2 cellular contexts compared by ENCODE assay signal in the genomic region with DNA sequence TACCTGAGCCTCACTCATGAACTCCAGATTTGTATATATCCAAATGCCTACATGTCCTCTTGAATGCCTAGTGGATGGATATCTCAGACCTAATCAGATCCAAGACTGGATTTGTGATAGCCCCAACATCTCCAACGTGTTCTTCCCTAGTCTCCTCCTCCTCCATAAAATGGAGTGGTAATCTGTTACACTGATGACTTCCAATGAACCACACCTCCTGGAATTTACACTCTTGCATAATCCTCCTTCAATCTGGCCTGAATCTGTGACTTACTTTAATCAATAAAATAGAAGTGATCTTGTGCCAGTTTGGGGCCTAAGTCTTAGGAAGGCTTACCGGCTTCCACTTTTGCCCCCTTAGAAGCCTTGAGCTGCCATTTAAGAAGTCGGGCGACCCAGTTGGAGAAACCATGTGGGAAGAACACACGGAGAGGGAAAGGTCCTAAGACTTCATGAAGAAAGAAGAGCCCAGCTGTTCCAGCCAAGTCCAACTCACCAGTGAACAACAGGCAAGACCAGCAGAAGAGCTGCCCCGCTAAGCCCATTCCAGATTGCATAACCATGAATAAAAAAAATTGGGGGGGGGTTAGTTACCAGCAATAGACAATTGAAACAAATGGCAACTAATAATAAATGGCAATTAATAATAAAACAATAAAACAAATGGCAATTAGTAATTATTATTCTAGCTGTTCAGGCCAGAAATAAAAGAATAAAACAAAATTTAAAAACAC.
TF ChIP-seq lines count a peak whose summit lies in the region.

No MANE protein-coding gene starts in this region.

TF ChIP-seq in GM23338, 12 proteins besides CTCF, POLR2A, EP300 and RAD21:
- TF ChIP-seq CREB1 (CRISPR knock-in tag; IDR thresholded peaks at IDR 0.05; ENCODE audit: low read depth) = no peak
- peak; percentile 85 for TF ChIP-seq ZNF331 (CRISPR knock-in tag; IDR thresholded peaks at IDR 0.05; ENCODE audit: low read depth)
TF ChIP-seq in GM23338: peak in this region for 1.

TF ChIP-seq in IMR-90, 13 proteins besides CTCF, POLR2A, EP300 and RAD21:
- 0 out of 2 replicates have a peak, but pooled peaks have one; percentile 13 for TF ChIP-seq CEBPB (IDR thresholded peaks at IDR 0.05; ENCODE audit: low read depth, low read length)
- TF ChIP-seq SMC3 (IDR thresholded peaks at IDR 0.05; ENCODE audit: low read depth, low read length) = no peak
